Comparison of ENCODE assay signal across 16 cellular contexts in genomic region chr1:212504171-212504803, GRCh38.
"Had no signal": no experiment of that assay in that cellular context is flagged by ENCODE, and none has a peak within 500 bp of the region (broad histone marks: within the 10 kb centered on the region; RNA-seq: fewer than 3 reads in every experiment).

No MANE protein-coding gene starts in this region.

- H3K27me3 ChIP-seq: ascending aorta, cardiac muscle cell, gastroesophageal sphincter, sigmoid colon, testis, upper lobe of right lung had no signal

- H3K9me3 ChIP-seq: ascending aorta, gastroesophageal sphincter, left ventricle myocardium inferior, sigmoid colon, testis, upper lobe of right lung had no signal

- FAIRE-seq: endothelial cell of umbilical vein, keratinocyte had no signal

- H3K9me3 Mint-ChIP-seq: activated naive CD8-positive, alpha-beta T cell treated with anti-CD3 and anti-CD28 coated beads, Interleukin-2, amount 50 U/mL, for 24 hours; activated T-cell treated with anti-CD3 and anti-CD28 coated beads, Interleukin-2, amount 50 U/mL, for 24 hours; nephron; stimulated activated naive CD8-positive, alpha-beta T cell treated with anti-CD3 and anti-CD28 coated beads, Interleukin-15, Interleukin-2, amounts not matched to agents 100 ng/mL and 50 ng/mL, for 24 hours had no signal

- H3K27me3 Mint-ChIP-seq: activated T-cell treated with anti-CD3 and anti-CD28 coated beads, Interleukin-2, amount 50 U/mL, for 24 hours had no signal

- DNase-seq: activated naive CD8-positive, alpha-beta T cell treated with anti-CD3 and anti-CD28 coated beads, Interleukin-2, amount 50 U/mL, for 24 hours; activated T-cell treated with anti-CD3 and anti-CD28 coated beads, Interleukin-2, amount 50 U/mL, for 24 hours; effector CD4-positive, alpha-beta T cell; left ventricle myocardium inferior; mesendoderm; sigmoid colon; stimulated activated CD4-positive, alpha-beta T cell treated with anti-CD3 and anti-CD28 coated beads, Interleukin-2, amount 100 ng/mL, for 24 hours; testis; upper lobe of right lung had no signal

- H3K4me3 ChIP-seq: ascending aorta, cardiac muscle cell, gastroesophageal sphincter, left ventricle myocardium inferior, sigmoid colon, testis, upper lobe of right lung had no signal

- H3K4me1 ChIP-seq: ascending aorta, gastroesophageal sphincter, left ventricle myocardium inferior, sigmoid colon, testis, upper lobe of right lung had no signal

- H3K4me3 Mint-ChIP-seq: activated naive CD8-positive, alpha-beta T cell treated with anti-CD3 and anti-CD28 coated beads, Interleukin-2, amount 50 U/mL, for 24 hours; activated T-cell treated with anti-CD3 and anti-CD28 coated beads, Interleukin-2, amount 50 U/mL, for 24 hours; nephron; stimulated activated naive CD8-positive, alpha-beta T cell treated with anti-CD3 and anti-CD28 coated beads, Interleukin-15, Interleukin-2, amounts not matched to agents 100 ng/mL and 50 ng/mL, for 24 hours had no signal

- H3K27ac Mint-ChIP-seq: activated naive CD8-positive, alpha-beta T cell treated with anti-CD3 and anti-CD28 coated beads, Interleukin-2, amount 50 U/mL, for 24 hours; activated T-cell treated with anti-CD3 and anti-CD28 coated beads, Interleukin-2, amount 50 U/mL, for 24 hours; nephron; stimulated activated naive CD8-positive, alpha-beta T cell treated with anti-CD3 and anti-CD28 coated beads, Interleukin-15, Interleukin-2, amounts not matched to agents 100 ng/mL and 50 ng/mL, for 24 hours had no signal

- H3K36me3 ChIP-seq: ascending aorta, cardiac muscle cell, gastroesophageal sphincter, left ventricle myocardium inferior, sigmoid colon, upper lobe of right lung had no signal

- H3K27ac ChIP-seq: ascending aorta, cardiac muscle cell, gastroesophageal sphincter, left ventricle myocardium inferior, sigmoid colon, testis, upper lobe of right lung had no signal

- ATAC-seq: activated naive CD8-positive, alpha-beta T cell treated with anti-CD3 and anti-CD28 coated beads, Interleukin-2, amount 50 U/mL, for 24 hours; gastroesophageal sphincter; upper lobe of right lung had no signal

- H3K4me1 Mint-ChIP-seq: activated naive CD8-positive, alpha-beta T cell treated with anti-CD3 and anti-CD28 coated beads, Interleukin-2, amount 50 U/mL, for 24 hours had no signal
